ENCODE assay signal across 25 cellular contexts in genomic region chr6:143955971-143956370, GRCh38. TPM values are rescaled to one million over a fixed set of nuclear protein-coding genes. Genes with fewer than 3 reads are reported as not detected.
A peak's percentile ranks its signal among the peaks of the same experiment; 100 is the strongest.
DNase-seq lines count a peak whose midpoint lies in the region; ATAC-seq, FAIRE-seq and TF ChIP-seq lines count a peak whose summit lies in the region.
"Had no signal": no experiment of that assay in that cellular context is flagged by ENCODE, and none has a peak within 500 bp of the region (broad histone marks: within the 10 kb centered on the region; RNA-seq: fewer than 3 reads in every experiment).

No MANE protein-coding gene starts in this region.

- peaks cover 11% of the 10 kb centered on the region for H3K4me1 Mint-ChIP-seq in astrocyte (ENCODE audit: low read depth, unreplicated experiment)
- no peaks in the 10 kb centered on the region for H3K4me1 Mint-ChIP-seq in activated T-cell treated with anti-CD3 and anti-CD28 coated beads, Interleukin-2, amount 50 U/mL, for 24 hours (ENCODE audit: low read depth)

- H3K36me3 Mint-ChIP-seq in astrocyte (ENCODE audit: low read depth, unreplicated experiment) = no peaks in the 10 kb centered on the region
- no peaks in the 10 kb centered on the region for H3K36me3 Mint-ChIP-seq in activated T-cell treated with anti-CD3 and anti-CD28 coated beads, Interleukin-2, amount 50 U/mL, for 24 hours (ENCODE audit: low read depth)
- H3K36me3 Mint-ChIP-seq: CD8-positive, alpha-beta T cell had no signal

- H2AFZ ChIP-seq in astrocyte (ENCODE audit: low read depth, low read length) (no peak overlapping the region), GM23248 (no peak overlapping the region)

- H3K4me3 ChIP-seq in astrocyte (ENCODE audit: insufficient read depth, low read depth, low read length) (no peak overlapping the region), GM23248 (no peak overlapping the region)
- H3K4me3 ChIP-seq: SJCRH30 had no signal

- H4K20me1 ChIP-seq in astrocyte (ENCODE audit: insufficient read depth, low read length) = no peaks in the 10 kb centered on the region
- H4K20me1 ChIP-seq in GM23248 (ENCODE audit: insufficient read depth) = no peaks in the 10 kb centered on the region; the same call in 1 of the 2 replicates

- no peaks in the 10 kb centered on the region for H3K9me2 ChIP-seq in GM23248 (ENCODE audit: insufficient read depth)

- H3K27ac ChIP-seq in astrocyte (ENCODE audit: low read depth, low read length) (no peak overlapping the region), GM23248 (no peak overlapping the region)
- H3K27ac ChIP-seq: KMS-11, SJCRH30 had no signal

- no peaks in the 10 kb centered on the region for H3K9me3 Mint-ChIP-seq in astrocyte (ENCODE audit: unreplicated experiment)
- H3K9me3 Mint-ChIP-seq in activated T-cell treated with anti-CD3 and anti-CD28 coated beads, Interleukin-2, amount 50 U/mL, for 24 hours = no peaks in the 10 kb centered on the region
- H3K9me3 Mint-ChIP-seq: CD8-positive, alpha-beta T cell; H9 had no signal

- H3K4me2 ChIP-seq in astrocyte (ENCODE audit: low read length) (no peak overlapping the region), GM23248 (ENCODE audit: unreplicated experiment) (no peak overlapping the region)
- H3K4me2 ChIP-seq: KMS-11 had no signal

- H3K36me3 ChIP-seq in astrocyte (ENCODE audit: insufficient read depth, low read length) (no peaks in the 10 kb centered on the region), GM23248 (ENCODE audit: low read depth) (peaks cover 5% of the 10 kb centered on the region; the same call in 1 of the 2 replicates)

- FAIRE-seq in astrocyte (lab: Jason Lieb, UNC) = no peak
- FAIRE-seq: HTR-8/SVneo had no signal

- in situ Hi-C loops in GM23248 (cut with MboI) = no loop called here

- H3K4me3 Mint-ChIP-seq in astrocyte (ENCODE audit: unreplicated experiment) = no peak overlapping the region
- H3K4me3 Mint-ChIP-seq in activated T-cell treated with anti-CD3 and anti-CD28 coated beads, Interleukin-2, amount 50 U/mL, for 24 hours = no peak overlapping the region
- H3K4me3 Mint-ChIP-seq: CD8-positive, alpha-beta T cell; H9 had no signal

- WGBS in GM23248 (ENCODE audit: low coverage in 1 of 2, low lambda C conversion rate in 2 of 2, missing lambda C conversion rate in 2 of 2), 2 experiments = 88% methylated on average over 8 of the region's 8 CpGs

- peaks cover 5% of the 10 kb centered on the region for H3K4me1 ChIP-seq in astrocyte (ENCODE audit: insufficient read depth, low read length)
- H3K4me1 ChIP-seq in GM23248 (ENCODE audit: insufficient read depth) = no peaks in the 10 kb centered on the region

- H3K9ac ChIP-seq in astrocyte (ENCODE audit: low read length) (no peak overlapping the region), GM23248 (no peak overlapping the region)
- H3K9ac ChIP-seq: KMS-11 had no signal

- H3K27me3 ChIP-seq in astrocyte (ENCODE audit: insufficient read depth, low read length) = no peaks in the 10 kb centered on the region
- no peaks in the 10 kb centered on the region for H3K27me3 ChIP-seq in GM23248 (replicated peaks; ENCODE audit: insufficient read depth)
- H3K27me3 ChIP-seq: SJCRH30 had no signal

- ATAC-seq in GM21390 (IDR thresholded peaks at IDR 0.05; ENCODE audit: unreplicated experiment) (no peak), GM21515 (IDR thresholded peaks at IDR 0.05; ENCODE audit: unreplicated experiment) (no peak)
- ATAC-seq: CD8-positive, alpha-beta T cell; Panc1 had no signal

- peak; percentile 75 for DNase-seq in Daoy (ENCODE audit: low read depth)
- peak; percentile 70 for DNase-seq in M059J (ENCODE audit: low read depth)
- peak; percentile 11 for DNase-seq in astrocyte (ENCODE audit: low read depth)
- DNase-seq in glomerular visceral epithelial cell (ENCODE audit: extremely low spot score) = peak; percentile 40
- DNase-seq in activated T-cell treated with anti-CD3 and anti-CD28 coated beads, Interleukin-2, amount 50 U/mL, for 24 hours = no peak
- no peak for DNase-seq in GM23248
- DNase-seq: 8988T; AML-193; C1 segment of cervical spinal cord; CD8-positive, alpha-beta T cell; DMS153; H9; NCI-H1105; NCI-H146; NCI-H2029; NCI-H2227 treated with DMSO at 0.1 percent for 48 hours; NCI-H510A; NCI-H748 treated with DMSO at 0.1 percent for 48 hours; NK-92 treated with Interleukin-12 subunit alpha and Interleukin-12 subunit beta, amount 100 ng/mL, for 24 hours; SJCRH30 had no signal

- H3K9me3 ChIP-seq in astrocyte (ENCODE audit: insufficient read depth, low read depth, low read length) (no peaks in the 10 kb centered on the region), GM23248 (ENCODE audit: low read depth) (no peaks in the 10 kb centered on the region)
- H3K9me3 ChIP-seq: SJCRH30 had no signal

- no peaks in the 10 kb centered on the region for H3F3A ChIP-seq in GM23248 (ENCODE audit: insufficient read depth)

- H3K79me2 ChIP-seq in astrocyte (ENCODE audit: insufficient read depth, low read length) = no peaks in the 10 kb centered on the region
- H3K79me2 ChIP-seq in GM23248 (ENCODE audit: insufficient read depth) = no peaks in the 10 kb centered on the region

- H3K27me3 Mint-ChIP-seq in astrocyte (ENCODE audit: low read depth, unreplicated experiment) = peaks cover 18% of the 10 kb centered on the region
- no peaks in the 10 kb centered on the region for H3K27me3 Mint-ChIP-seq in activated T-cell treated with anti-CD3 and anti-CD28 coated beads, Interleukin-2, amount 50 U/mL, for 24 hours

- no peak overlapping the region for H3K27ac Mint-ChIP-seq in astrocyte (ENCODE audit: unreplicated experiment)
- H3K27ac Mint-ChIP-seq in activated T-cell treated with anti-CD3 and anti-CD28 coated beads, Interleukin-2, amount 50 U/mL, for 24 hours = no peak overlapping the region
- H3K27ac Mint-ChIP-seq: CD8-positive, alpha-beta T cell; H9 had no signal

- TF ChIP-seq CTCF in astrocyte (IDR thresholded peaks at IDR 0.05; ENCODE audit: insufficient read depth, low read depth, low read length) = no peak

RNA-seq across cellular contexts. Expression of gene PLAGL1, which starts 52.1 kb away (rescaled TPM):
- 2.6 and 5.5 TPM in 2 replicates for total RNA-seq in Daoy (2014; rRNA removed; shearing (Covaris generic))
- total RNA-seq in M059J (2014; rRNA removed; shearing (Covaris generic)) = 3.9 and 5.4 TPM in 2 replicates
- 18.3 and 20.3 TPM in 2 replicates for total RNA-seq in astrocyte
- 20.7 and 22.8 TPM in 2 replicates for total RNA-seq in GM23248 (2014; rRNA removed; shearing (Covaris generic))
- polyA plus RNA-seq in GM23248 (2016; fragmentation: Nextera tagmentation; extraction: Ambion mirVana) = 42.2 and 43.8 TPM in 2 replicates

Comparison
In these comparisons a context has a peak if more than half of its experiments do, and no peak if none do; other contexts are left out.
1. DNase-seq: peak in Daoy (single experiment), M059J (single experiment), astrocyte (single experiment) and glomerular visceral epithelial cell (single experiment); none in activated T-cell treated with anti-CD3 and anti-CD28 coated beads, Interleukin-2, amount 50 U/mL, for 24 hours (single experiment) and GM23248 (single experiment).